27 cellular contexts compared by ENCODE assay signal in the genomic region with DNA sequence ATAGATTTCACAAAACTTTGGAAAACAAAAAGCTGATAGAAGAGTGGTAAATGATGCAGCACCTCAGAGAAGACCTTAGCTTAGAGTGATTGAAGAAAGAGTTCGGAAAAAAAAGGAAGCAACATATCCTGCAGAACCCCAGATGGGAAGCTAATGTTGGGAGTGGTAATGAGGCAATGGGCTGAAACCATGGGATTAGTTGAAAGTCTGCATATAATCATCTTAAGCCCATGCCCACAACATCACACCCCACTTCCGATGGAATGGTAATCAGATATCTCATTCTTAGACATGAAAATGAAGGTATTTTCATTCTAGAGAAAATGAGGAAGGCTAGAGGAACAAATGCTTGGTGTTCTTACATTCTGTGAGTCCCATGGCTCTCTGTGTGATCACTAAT.
"Had no signal": no experiment of that assay in that cellular context is flagged by ENCODE, and none has a peak within 500 bp of the region (broad histone marks: within the 10 kb centered on the region; RNA-seq: fewer than 3 reads in every experiment).

No MANE protein-coding gene starts in this region.

- H3K36me3 Mint-ChIP-seq: mesothelial cell of epicardium, naive B cell had no signal

- H3K27ac Mint-ChIP-seq: dendritic cell treated with granulocyte-macrophage colony-stimulating factor and Interleukin-4, amounts not matched to agents 40 ng/mL and 50 ng/mL, for 4 days; effector memory CD8-positive, alpha-beta T cell; endodermal cell; mesothelial cell of epicardium; naive B cell had no signal

- H3K27me3 Mint-ChIP-seq: dendritic cell treated with granulocyte-macrophage colony-stimulating factor and Interleukin-4, amounts not matched to agents 40 ng/mL and 50 ng/mL, for 4 days had no signal

- H3K9me3 ChIP-seq: colonic mucosa, esophagus squamous epithelium, gastrocnemius medialis, heart right ventricle, left lung, lower lobe of right lung, mucosa of descending colon had no signal

- H3K4me3 Mint-ChIP-seq: dendritic cell treated with granulocyte-macrophage colony-stimulating factor and Interleukin-4, amounts not matched to agents 40 ng/mL and 50 ng/mL, for 4 days; effector memory CD8-positive, alpha-beta T cell; endodermal cell; mesothelial cell of epicardium; naive B cell had no signal

- H3K36me3 ChIP-seq: colonic mucosa, esophagus squamous epithelium, gastrocnemius medialis, heart right ventricle, left lung, lower lobe of right lung had no signal

- DNase-seq: colonic mucosa; cortex of kidney; effector CD8-positive, alpha-beta T cell; effector memory CD8-positive, alpha-beta T cell; endodermal cell; erythroblast; esophagus squamous epithelium; foreskin fibroblast; foreskin melanocyte; gastrocnemius medialis; glutamatergic neuron; heart right ventricle; hippocampal formation; left cardiac atrium; left lung; left ventricle myocardium superior; lower lobe of right lung; mesenchymal stem cell; mucosa of descending colon; naive B cell had no signal

- H3K27me3 ChIP-seq: colonic mucosa, esophagus squamous epithelium, gastrocnemius medialis, left lung had no signal

- H3K9me3 Mint-ChIP-seq: dendritic cell treated with granulocyte-macrophage colony-stimulating factor and Interleukin-4, amounts not matched to agents 40 ng/mL and 50 ng/mL, for 4 days; effector memory CD8-positive, alpha-beta T cell; endodermal cell; mesothelial cell of epicardium had no signal

- H3K27ac ChIP-seq: colonic mucosa, epithelial cell of prostate, esophagus squamous epithelium, gastrocnemius medialis, heart right ventricle, left lung, lower lobe of right lung had no signal

- FAIRE-seq: endometrium, islet of Langerhans, keratinocyte had no signal

- H3K4me1 Mint-ChIP-seq: naive B cell had no signal

- H3K4me3 ChIP-seq: colonic mucosa, esophagus squamous epithelium, gastrocnemius medialis, heart right ventricle, left lung, lower lobe of right lung, mucosa of descending colon had no signal

- H3K4me1 ChIP-seq: colonic mucosa, esophagus squamous epithelium, gastrocnemius medialis, heart right ventricle, left lung, lower lobe of right lung had no signal

- ATAC-seq: effector memory CD8-positive, alpha-beta T cell; esophagus mucosa; gastrocnemius medialis; heart right ventricle; left cardiac atrium; left lung; left ventricle myocardium superior; lower lobe of right lung; mucosa of descending colon had no signal
